ENCODE assay signal across 1 cellular context in genomic region chr20:54058420-54059139, GRCh38.
TF ChIP-seq lines count a peak whose summit lies in the region.

No MANE protein-coding gene starts in this region.

TF ChIP-seq in GM23338, 12 proteins besides CTCF, POLR2A, EP300 and RAD21 (continued from another document):
- TF ChIP-seq, protein P1, sequence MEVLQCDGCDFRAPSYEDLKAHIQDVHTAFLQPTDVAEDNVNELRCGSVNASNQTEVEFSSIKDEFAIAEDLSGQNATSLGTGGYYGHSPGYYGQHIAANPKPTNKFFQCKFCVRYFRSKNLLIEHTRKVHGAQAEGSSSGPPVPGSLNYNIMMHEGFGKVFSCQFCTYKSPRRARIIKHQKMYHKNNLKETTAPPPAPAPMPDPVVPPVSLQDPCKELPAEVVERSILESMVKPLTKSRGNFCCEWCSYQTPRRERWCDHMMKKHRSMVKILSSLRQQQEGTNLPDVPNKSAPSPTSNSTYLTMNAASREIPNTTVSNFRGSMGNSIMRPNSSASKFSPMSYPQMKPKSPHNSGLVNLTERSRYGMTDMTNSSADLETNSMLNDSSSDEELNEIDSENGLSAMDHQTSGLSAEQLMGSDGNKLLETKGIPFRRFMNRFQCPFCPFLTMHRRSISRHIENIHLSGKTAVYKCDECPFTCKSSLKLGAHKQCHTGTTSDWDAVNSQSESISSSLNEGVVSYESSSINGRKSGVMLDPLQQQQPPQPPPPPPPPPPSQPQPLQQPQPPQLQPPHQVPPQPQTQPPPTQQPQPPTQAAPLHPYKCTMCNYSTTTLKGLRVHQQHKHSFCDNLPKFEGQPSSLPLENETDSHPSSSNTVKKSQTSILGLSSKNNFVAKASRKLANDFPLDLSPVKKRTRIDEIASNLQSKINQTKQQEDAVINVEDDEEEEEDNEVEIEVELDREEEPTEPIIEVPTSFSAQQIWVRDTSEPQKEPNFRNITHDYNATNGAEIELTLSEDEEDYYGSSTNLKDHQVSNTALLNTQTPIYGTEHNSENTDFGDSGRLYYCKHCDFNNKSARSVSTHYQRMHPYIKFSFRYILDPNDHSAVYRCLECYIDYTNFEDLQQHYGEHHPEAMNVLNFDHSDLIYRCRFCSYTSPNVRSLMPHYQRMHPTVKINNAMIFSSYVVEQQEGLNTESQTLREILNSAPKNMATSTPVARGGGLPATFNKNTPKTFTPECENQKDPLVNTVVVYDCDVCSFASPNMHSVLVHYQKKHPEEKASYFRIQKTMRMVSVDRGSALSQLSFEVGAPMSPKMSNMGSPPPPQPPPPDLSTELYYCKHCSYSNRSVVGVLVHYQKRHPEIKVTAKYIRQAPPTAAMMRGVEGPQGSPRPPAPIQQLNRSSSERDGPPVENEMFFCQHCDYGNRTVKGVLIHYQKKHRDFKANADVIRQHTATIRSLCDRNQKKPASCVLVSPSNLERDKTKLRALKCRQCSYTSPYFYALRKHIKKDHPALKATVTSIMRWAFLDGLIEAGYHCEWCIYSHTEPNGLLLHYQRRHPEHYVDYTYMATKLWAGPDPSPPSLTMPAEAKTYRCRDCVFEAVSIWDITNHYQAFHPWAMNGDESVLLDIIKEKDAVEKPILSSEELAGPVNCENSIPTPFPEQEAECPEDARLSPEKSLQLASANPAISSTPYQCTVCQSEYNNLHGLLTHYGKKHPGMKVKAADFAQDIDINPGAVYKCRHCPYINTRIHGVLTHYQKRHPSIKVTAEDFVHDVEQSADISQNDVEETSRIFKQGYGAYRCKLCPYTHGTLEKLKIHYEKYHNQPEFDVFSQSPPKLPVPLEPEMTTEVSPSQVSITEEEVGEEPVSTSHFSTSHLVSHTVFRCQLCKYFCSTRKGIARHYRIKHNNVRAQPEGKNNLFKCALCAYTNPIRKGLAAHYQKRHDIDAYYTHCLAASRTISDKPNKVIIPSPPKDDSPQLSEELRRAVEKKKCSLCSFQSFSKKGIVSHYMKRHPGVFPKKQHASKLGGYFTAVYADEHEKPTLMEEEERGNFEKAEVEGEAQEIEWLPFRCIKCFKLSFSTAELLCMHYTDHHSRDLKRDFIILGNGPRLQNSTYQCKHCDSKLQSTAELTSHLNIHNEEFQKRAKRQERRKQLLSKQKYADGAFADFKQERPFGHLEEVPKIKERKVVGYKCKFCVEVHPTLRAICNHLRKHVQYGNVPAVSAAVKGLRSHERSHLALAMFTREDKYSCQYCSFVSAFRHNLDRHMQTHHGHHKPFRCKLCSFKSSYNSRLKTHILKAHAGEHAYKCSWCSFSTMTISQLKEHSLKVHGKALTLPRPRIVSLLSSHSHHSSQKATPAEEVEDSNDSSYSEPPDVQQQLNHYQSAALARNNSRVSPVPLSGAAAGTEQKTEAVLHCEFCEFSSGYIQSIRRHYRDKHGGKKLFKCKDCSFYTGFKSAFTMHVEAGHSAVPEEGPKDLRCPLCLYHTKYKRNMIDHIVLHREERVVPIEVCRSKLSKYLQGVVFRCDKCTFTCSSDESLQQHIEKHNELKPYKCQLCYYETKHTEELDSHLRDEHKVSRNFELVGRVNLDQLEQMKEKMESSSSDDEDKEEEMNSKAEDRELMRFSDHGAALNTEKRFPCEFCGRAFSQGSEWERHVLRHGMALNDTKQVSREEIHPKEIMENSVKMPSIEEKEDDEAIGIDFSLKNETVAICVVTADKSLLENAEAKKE (CRISPR knock-in tag; IDR thresholded peaks at IDR 0.05): no peak
